ENCODE assay signal across 11 cellular contexts in genomic region chr4:77579406-77580076, GRCh38. TPM values are rescaled to one million over a fixed set of nuclear protein-coding genes. Genes with fewer than 3 reads are reported as not detected.
DNase-seq lines count a peak whose midpoint lies in the region; ATAC-seq, FAIRE-seq and TF ChIP-seq lines count a peak whose summit lies in the region.
"Had no signal": no experiment of that assay in that cellular context is flagged by ENCODE, and none has a peak within 500 bp of the region (broad histone marks: within the 10 kb centered on the region; RNA-seq: fewer than 3 reads in every experiment).

No MANE protein-coding gene starts in this region.

- in situ Hi-C loops in SK-MEL-5 (cut with HindIII; ENCODE audit: low pct_unique_long_range_greater_than_20kb, low sequenced_read_pairs) = no loop called here

- no peaks in the 10 kb centered on the region for H3K4me1 ChIP-seq in esophagus muscularis mucosa
- H3K4me1 ChIP-seq: psoas muscle had no signal

- TF ChIP-seq EP300 in esophagus muscularis mucosa (IDR thresholded peaks at IDR 0.05) = no peak

- peaks cover 50% of the 10 kb centered on the region for H3K4me1 Mint-ChIP-seq in activated T-cell treated with anti-CD3 and anti-CD28 coated beads, Interleukin-2, amount 50 U/mL, for 72 hours (ENCODE audit: low read depth)
- H3K4me1 Mint-ChIP-seq in type B pancreatic cell (ENCODE audit: unreplicated experiment) = no peaks in the 10 kb centered on the region

- no peak overlapping the region for H3K27ac Mint-ChIP-seq in activated T-cell treated with anti-CD3 and anti-CD28 coated beads, Interleukin-2, amount 50 U/mL, for 72 hours
- peak overlapping the region; percentile 50 for H3K27ac Mint-ChIP-seq in type B pancreatic cell

- no peaks in the 10 kb centered on the region for H3K9me3 ChIP-seq in esophagus muscularis mucosa
- H3K9me3 ChIP-seq: psoas muscle had no signal

- H3K36me3 Mint-ChIP-seq in activated T-cell treated with anti-CD3 and anti-CD28 coated beads, Interleukin-2, amount 50 U/mL, for 72 hours (ENCODE audit: insufficient read depth in 2 of 2) = peaks cover 5 to 12% of the 10 kb centered on the region in 2 donors
- H3K36me3 Mint-ChIP-seq in type B pancreatic cell = no peaks in the 10 kb centered on the region

- WGBS in esophagus muscularis mucosa = 76% methylated on average over 2 of the region's 2 CpGs

- H3K27me3 Mint-ChIP-seq in activated T-cell treated with anti-CD3 and anti-CD28 coated beads, Interleukin-2, amount 50 U/mL, for 72 hours (ENCODE audit: low read depth) = peaks cover 33% of the 10 kb centered on the region
- H3K27me3 Mint-ChIP-seq in type B pancreatic cell = peaks cover 3% of the 10 kb centered on the region

- no peak for DNase-seq in activated T-cell treated with anti-CD3 and anti-CD28 coated beads, Interleukin-2, amount 50 U/mL, for 72 hours
- DNase-seq in activated T-cell treated with anti-CD3 and anti-CD28 coated beads, Interleukin-2, amount 50 U/mL, for 1 hour = no peak
- DNase-seq in SK-MEL-5 (ENCODE audit: low read depth, low spot score) (peak; percentile 3), fibroblast of the conjunctiva (ENCODE audit: low read depth) (peak; percentile 45), type B pancreatic cell (ENCODE audit: extremely low spot score, unreplicated experiment) (no peak), NCI-H146 treated with DMSO at 0.1 percent for 48 hours (lab: John Stamatoyannopoulos, UW; ENCODE audit: unreplicated experiment) (no peak), esophagus muscularis mucosa (ENCODE audit: extremely low spot score) (no peak), D721Med (ENCODE audit: insufficient read length, low spot score) (no peak)
- DNase-seq: anterior cingulate cortex, KBM-7, psoas muscle had no signal

- intact Hi-C loops in esophagus muscularis mucosa (cut with DNase I) = no loop called here

- no peak for FAIRE-seq in D721Med (lab: Jason Lieb, UNC)

- H3K36me3 ChIP-seq in esophagus muscularis mucosa = no peaks in the 10 kb centered on the region

- ATAC-seq in activated T-cell treated with anti-CD3 and anti-CD28 coated beads, Interleukin-2, amount 50 U/mL, for 72 hours (replicated peaks in 1 of 2) = peak; percentile 65 to 66
- ATAC-seq: psoas muscle had no signal

- TF ChIP-seq CTCF in type B pancreatic cell (conservative IDR thresholded peaks at IDR 0.05) (no peak), esophagus muscularis mucosa (IDR thresholded peaks at IDR 0.05) (no peak), D721Med (IDR thresholded peaks at IDR 0.05; ENCODE audit: insufficient read depth, missing control alignments) (no peak)

- no peak overlapping the region for H3K4me3 ChIP-seq in esophagus muscularis mucosa
- H3K4me3 ChIP-seq: psoas muscle had no signal

- H3K27me3 ChIP-seq in esophagus muscularis mucosa = no peaks in the 10 kb centered on the region

- no peak overlapping the region for H3K27ac ChIP-seq in esophagus muscularis mucosa (replicated peaks in 1 of 4)
- H3K27ac ChIP-seq: psoas muscle had no signal

- no peak overlapping the region for H3K4me3 Mint-ChIP-seq in activated T-cell treated with anti-CD3 and anti-CD28 coated beads, Interleukin-2, amount 50 U/mL, for 72 hours
- H3K4me3 Mint-ChIP-seq in type B pancreatic cell = no peak overlapping the region

- peaks cover 1 to 7% of the 10 kb centered on the region in 2 donors for H3K9me3 Mint-ChIP-seq in activated T-cell treated with anti-CD3 and anti-CD28 coated beads, Interleukin-2, amount 50 U/mL, for 72 hours
- H3K9me3 Mint-ChIP-seq in type B pancreatic cell = peaks cover 6% of the 10 kb centered on the region

- no peak for TF ChIP-seq POLR2A in esophagus muscularis mucosa (IDR thresholded peaks at IDR 0.05; ENCODE audit: low read depth)

RNA-seq across cellular contexts. Expression of gene CXCL13, which starts 26.1 kb away (rescaled TPM):
- total RNA-seq in activated T-cell treated with anti-CD3 and anti-CD28 coated beads, Interleukin-2, amount 50 U/mL, for 72 hours = under 1 TPM; 0.26 to 0.28 TPM
- total RNA-seq in SK-MEL-5 (2014; rRNA removed; shearing (Covaris generic)) = not detected in 2 replicates
- not detected in 2 replicates for polyA plus RNA-seq in SK-MEL-5 (2015; cell fraction: cytosol; rRNA removed)
- polyA plus RNA-seq in SK-MEL-5 (2015; cell fraction: nucleus; rRNA removed) = not detected in 2 replicates
- total RNA-seq in type B pancreatic cell (ENCODE audit: low replicate concordance) = 0.75 TPM in 1 of 2 replicates, not detected in the other
- total RNA-seq in esophagus muscularis mucosa = under 1 TPM in 2 of 4 donors, not detected in 2; 0.32 to 0.66 TPM

Comparison
In these comparisons a context has a peak if more than half of its experiments do, and no peak if none do; other contexts are left out.
1. DNase-seq: peak in SK-MEL-5 (single experiment) and fibroblast of the conjunctiva (single experiment); none in activated T-cell treated with anti-CD3 and anti-CD28 coated beads, Interleukin-2, amount 50 U/mL, for 72 hours (0 of 2), activated T-cell treated with anti-CD3 and anti-CD28 coated beads, Interleukin-2, amount 50 U/mL, for 1 hour (single experiment), type B pancreatic cell (single experiment), NCI-H146 treated with DMSO at 0.1 percent for 48 hours (single experiment), esophagus muscularis mucosa (single experiment) and D721Med (single experiment).